Comparison of ENCODE assay signal across 8 cellular contexts in genomic region chr17:37220609-37220953, GRCh38.
DNase-seq lines count a peak whose midpoint lies in the region; ATAC-seq and TF ChIP-seq lines count a peak whose summit lies in the region.

No MANE protein-coding gene starts in this region.

- H3K9ac ChIP-seq in HCT116 (ENCODE audit: low read length) (no peak overlapping the region), SU-DHL-6 (ENCODE audit: low read length) (no peak overlapping the region)

- H3K36me3 Mint-ChIP-seq in CD4-positive, CD25-positive, alpha-beta regulatory T cell = peaks cover 34% of the 10 kb centered on the region

- peak; percentile 24 to 45 (median 26); a peak in 4 of 6 replicates for TF ChIP-seq CTCF in HCT116 (IDR thresholded peaks at IDR 0.05 in 2 of 3, conservative IDR thresholded peaks at IDR 0.05 in 1 of 3; ENCODE audit: borderline replicate concordance in 1 of 3, insufficient read depth in 1 of 3, low read depth in 2 of 3, low read length in 2 of 3)
- TF ChIP-seq CTCF in SU-DHL-6 (IDR thresholded peaks at IDR 0.05; ENCODE audit: insufficient read depth, low read length, poor library complexity, severe bottlenecking) = peak; percentile 10
- TF ChIP-seq CTCF in fibroblast of the aortic adventitia (IDR thresholded peaks at IDR 0.05; ENCODE audit: insufficient read depth, low read length) = peak; percentile 52

- H4K20me1 ChIP-seq in HCT116 (ENCODE audit: insufficient read depth) (peaks cover 3% of the 10 kb centered on the region; the same call in 1 of the 2 replicates), SU-DHL-6 (ENCODE audit: low read depth, low read length) (no peaks in the 10 kb centered on the region)

- intact Hi-C loops in HCT116 (cut with micrococcal nuclease) = loop anchor here (5.0 kb wide), 1 partner anchor 593 kb away; no protein-coding TSS in a partner anchor

- no peak overlapping the region for H2AFZ ChIP-seq in HCT116 (ENCODE audit: low read depth, low read length, poor library complexity, severe bottlenecking)
- H2AFZ ChIP-seq in SU-DHL-6 (ENCODE audit: low read depth, low read length, severe bottlenecking) = no peak overlapping the region

- peak in 2 of 3 donors; percentile 5 to 54 for DNase-seq in CD4-positive, CD25-positive, alpha-beta regulatory T cell
- DNase-seq in HCT116 (ENCODE audit: low read depth, low spot score) = peak; percentile 2
- peak; percentile 34 for DNase-seq in fibroblast of the aortic adventitia (ENCODE audit: low read depth)
- DNase-seq in stimulated activated naive CD8-positive, alpha-beta T cell treated with anti-CD3 and anti-CD28 coated beads, Interleukin-15, Interleukin-2, amounts not matched to agents 100 U/mL and 50 U/mL, for 24 hours = peak; percentile 3
- DNase-seq in GOT3 (lab: John Stamatoyannopoulos, UW) = no peak
- no peak for DNase-seq in HuH-7.5 (ENCODE audit: low spot score)

- RAD21 ChIA-PET in HCT116 (lab: Charles Lee; ENCODE audit: low non-redundant PET in 1 of 2, low total read pairs in 2 of 2, uncharacterized antibody in 2 of 2, unreplicated experiment in 2 of 2) = no interaction called here

- H3K27ac Mint-ChIP-seq in CD4-positive, CD25-positive, alpha-beta regulatory T cell = peak overlapping the region in 1 of 3 donors; percentile 12

- H3K9me3 ChIP-seq in CD4-positive, CD25-positive, alpha-beta regulatory T cell (ENCODE audit: control insufficient read depth in 2 of 2, low read length in 2 of 2) = no peaks in the 10 kb centered on the region
- H3K9me3 ChIP-seq in HCT116 (ENCODE audit: control insufficient read depth in 1 of 2, insufficient read depth in 1 of 2, low read depth in 1 of 2, low read length in 2 of 2) (no peaks in the 10 kb centered on the region), SU-DHL-6 (ENCODE audit: insufficient read depth, low read length) (no peaks in the 10 kb centered on the region)

- no peaks in the 10 kb centered on the region for H3F3A ChIP-seq in SU-DHL-6 (ENCODE audit: insufficient read depth)

- ATAC-seq in CD4-positive, CD25-positive, alpha-beta regulatory T cell (ENCODE audit: low read depth in 2 of 2) = no peak
- ATAC-seq in HCT116 = no peak
- ATAC-seq in stimulated activated naive CD8-positive, alpha-beta T cell treated with anti-CD3 and anti-CD28 coated beads, Interleukin-15, Interleukin-2, amounts not matched to agents 100 U/mL and 50 U/mL, for 24 hours = no peak
- ATAC-seq in HG02759 (IDR thresholded peaks at IDR 0.05; ENCODE audit: unreplicated experiment) = no peak

- H3K4me1 ChIP-seq in CD4-positive, CD25-positive, alpha-beta regulatory T cell (ENCODE audit: control insufficient read depth, insufficient read depth, low read length, poor library complexity, severe bottlenecking) = no peaks in the 10 kb centered on the region
- H3K4me1 ChIP-seq in HCT116 (ENCODE audit: control insufficient read depth in 1 of 2, insufficient read depth in 2 of 2, low read length in 2 of 2) = no peaks in the 10 kb centered on the region

- peak; percentile 56 for TF ChIP-seq RAD21 in HCT116 (IDR thresholded peaks at IDR 0.05; ENCODE audit: low read depth)

- POLR2A ChIA-PET in HCT116 (lab: Charles Lee) = no interaction called here

- BruUV-seq in HCT116 (replicated peaks; lab: Mats Ljungman, UMichigan) = no TSS peak

- no peak for TF ChIP-seq POLR2A in HCT116 (IDR thresholded peaks at IDR 0.05; ENCODE audit: borderline replicate concordance, extremely low read depth, insufficient read depth, insufficient read length)

- H3K4me3 ChIP-seq in CD4-positive, CD25-positive, alpha-beta regulatory T cell (ENCODE audit: low read depth, low read length) = no peak overlapping the region
- H3K4me3 ChIP-seq in HCT116 (replicated peaks in 1 of 2; ENCODE audit: low read depth in 1 of 2, low read length in 2 of 2) (no peak overlapping the region), SU-DHL-6 (ENCODE audit: insufficient read depth, low read length, poor library complexity, severe bottlenecking) (no peak overlapping the region), fibroblast of the aortic adventitia (ENCODE audit: low read depth, low read length) (no peak overlapping the region)

- no peak overlapping the region for H3K4me3 Mint-ChIP-seq in CD4-positive, CD25-positive, alpha-beta regulatory T cell

- H3K4me1 Mint-ChIP-seq in CD4-positive, CD25-positive, alpha-beta regulatory T cell = peaks cover 0 to 4% (median 0%) of the 10 kb centered on the region in 4 donors

- no peaks in the 10 kb centered on the region for H3K9me3 Mint-ChIP-seq in CD4-positive, CD25-positive, alpha-beta regulatory T cell

- no peaks in the 10 kb centered on the region for H3K9me2 ChIP-seq in HCT116 (ENCODE audit: insufficient read depth)
- no peaks in the 10 kb centered on the region for H3K9me2 ChIP-seq in SU-DHL-6 (replicated peaks; ENCODE audit: insufficient read depth, low read length)

- H3K4me2 ChIP-seq in HCT116 (ENCODE audit: low read length) = no peak overlapping the region
- no peak overlapping the region for H3K4me2 ChIP-seq in SU-DHL-6 (ENCODE audit: low read depth, low read length, poor library complexity, severe bottlenecking)

- H3K27me3 Mint-ChIP-seq in CD4-positive, CD25-positive, alpha-beta regulatory T cell = no peaks in the 10 kb centered on the region

- H3K79me2 ChIP-seq in HCT116 (ENCODE audit: insufficient read depth, low read length) = no peaks in the 10 kb centered on the region
- no peaks in the 10 kb centered on the region for H3K79me2 ChIP-seq in SU-DHL-6 (ENCODE audit: insufficient read depth, low read length)

- CTCF ChIA-PET in HCT116 (lab: Charles Lee) = no interaction called here

- no peaks in the 10 kb centered on the region for H3K27me3 ChIP-seq in CD4-positive, CD25-positive, alpha-beta regulatory T cell (ENCODE audit: control insufficient read depth, insufficient read depth, low read length)
- no peaks in the 10 kb centered on the region for H3K27me3 ChIP-seq in HCT116 (ENCODE audit: insufficient read depth, low read length)
- no peaks in the 10 kb centered on the region for H3K27me3 ChIP-seq in SU-DHL-6 (ENCODE audit: low read length)

- H3K27ac ChIP-seq in CD4-positive, CD25-positive, alpha-beta regulatory T cell (ENCODE audit: insufficient read depth, low read length, poor library complexity, severe bottlenecking) = no peak overlapping the region
- H3K27ac ChIP-seq in HCT116 (ENCODE audit: low read depth, low read length) (no peak overlapping the region), SU-DHL-6 (ENCODE audit: low read depth, low read length) (no peak overlapping the region)

- H3K36me3 ChIP-seq in CD4-positive, CD25-positive, alpha-beta regulatory T cell (ENCODE audit: control insufficient read depth, insufficient read depth, low read length) = peaks cover 8% of the 10 kb centered on the region
- H3K36me3 ChIP-seq in HCT116 (ENCODE audit: control insufficient read depth in 1 of 2, insufficient read depth in 2 of 2, low read length in 2 of 2) (peaks cover 33 to 35% of the 10 kb centered on the region in 2 experiments), SU-DHL-6 (ENCODE audit: low read length) (peaks cover 39% of the 10 kb centered on the region)

TF ChIP-seq in HCT116, 20 proteins besides CTCF, POLR2A, EP300 and RAD21 (continues in another document):
- TF ChIP-seq MAX (IDR thresholded peaks at IDR 0.05) (no peak), ELF1 (IDR thresholded peaks at IDR 0.05; ENCODE audit: borderline replicate concordance, low read depth) (no peak), CBX3 (IDR thresholded peaks at IDR 0.05; ENCODE audit: low read depth) (no peak), ZBTB33 (IDR thresholded peaks at IDR 0.05; ENCODE audit: extremely low read depth, insufficient replicate concordance, low read length) (no peak), JUND (IDR thresholded peaks at IDR 0.05) (no peak), FOSL1 (IDR thresholded peaks at IDR 0.05; ENCODE audit: low read depth) (no peak), REST (IDR thresholded peaks at IDR 0.05; ENCODE audit: low read depth) (no peak)

Comparison
In these comparisons a context has a peak if more than half of its experiments do, and no peak if none do; other contexts are left out.
1. DNase-seq: peak in CD4-positive, CD25-positive, alpha-beta regulatory T cell (2 of 3), HCT116 (single experiment), fibroblast of the aortic adventitia (single experiment) and stimulated activated naive CD8-positive, alpha-beta T cell treated with anti-CD3 and anti-CD28 coated beads, Interleukin-15, Interleukin-2, amounts not matched to agents 100 U/mL and 50 U/mL, for 24 hours (single experiment); none in GOT3 (single experiment) and HuH-7.5 (single experiment).
2. Peak in every context shown above with its lines, with median percentiles within 50 percentile points of each other: CTCF ChIP-seq.